Comparison of ENCODE assay signal across 16 cellular contexts in genomic region chr7:33649476-33650441, GRCh38.
A peak's percentile ranks its signal among the peaks of the same experiment; 100 is the strongest.
DNase-seq lines count a peak whose midpoint lies in the region; ATAC-seq, FAIRE-seq and TF ChIP-seq lines count a peak whose summit lies in the region.
"Had no signal": no experiment of that assay in that cellular context is flagged by ENCODE, and none has a peak within 500 bp of the region (broad histone marks: within the 10 kb centered on the region; RNA-seq: fewer than 3 reads in every experiment).

No MANE protein-coding gene starts in this region.

- peak; percentile 54 for DNase-seq in bronchial epithelial cell (ENCODE audit: low read depth)
- DNase-seq in mesendoderm = no peak
- no peak for DNase-seq in urothelium cell line (ENCODE audit: low spot score)
- no peak for DNase-seq in SHP77 (lab: John Stamatoyannopoulos, UW)
- no peak for DNase-seq in right atrium auricular region (ENCODE audit: low spot score)
- DNase-seq: ACHN; CD4-positive, CD25-positive, alpha-beta regulatory T cell; H7; KG1; NCI-H1048; NCI-H1436 treated with DMSO at 0.1 percent for 48 hours; NCI-H2029 treated with DMSO at 0.1 percent for 48 hours; NCI-H774; SK-N-SH had no signal

- TF ChIP-seq CTCF in Loucy (conservative IDR thresholded peaks at IDR 0.05; ENCODE audit: low read length) (no peak), bronchial epithelial cell (IDR thresholded peaks at IDR 0.05; ENCODE audit: insufficient read depth, low read length, severe bottlenecking) (no peak), right atrium auricular region (IDR thresholded peaks at IDR 0.05) (no peak)

- H2AK5ac ChIP-seq in mesendoderm (ENCODE audit: low read length) = peak overlapping the region; percentile 41

- FAIRE-seq in bronchial epithelial cell (lab: Jason Lieb, UNC) (peak; percentile 32), urothelium cell line (lab: Jason Lieb, UNC) (peak; percentile 68)

- no CpG with 5 or more reads among the region's 7 CpGs for WGBS in mesendoderm (ENCODE audit: extremely low coverage, insufficient coverage, low lambda C conversion rate)

- H3K9me3 ChIP-seq in Loucy (ENCODE audit: insufficient read depth, low read depth, low read length) = no peaks in the 10 kb centered on the region
- H3K9me3 ChIP-seq in right atrium auricular region = no peaks in the 10 kb centered on the region
- H3K9me3 ChIP-seq: SK-N-SH had no signal

- no peak overlapping the region for H4K8ac ChIP-seq in mesendoderm (ENCODE audit: low read depth, low read length)

- H3K4me2 ChIP-seq in Loucy (ENCODE audit: low read depth, low read length, poor library complexity, severe bottlenecking) (peak overlapping the region; percentile 18), mesendoderm (ENCODE audit: low read length) (no peak overlapping the region)
- H3K4me2 ChIP-seq: SK-N-SH had no signal

- H3K4me1 ChIP-seq in Loucy (ENCODE audit: insufficient read depth, low read length, poor library complexity, severe bottlenecking) (peaks cover 20% of the 10 kb centered on the region), mesendoderm (ENCODE audit: control insufficient read depth, low read depth, low read length) (peaks cover 7% of the 10 kb centered on the region), right atrium auricular region (no peaks in the 10 kb centered on the region)

- H3K36me3 ChIP-seq in Loucy (ENCODE audit: insufficient read depth, low read length) (no peaks in the 10 kb centered on the region), bronchial epithelial cell (ENCODE audit: control insufficient read depth, insufficient read depth, low read length) (no peaks in the 10 kb centered on the region), mesendoderm (ENCODE audit: control insufficient read depth, insufficient read depth, low read length) (no peaks in the 10 kb centered on the region), right atrium auricular region (no peaks in the 10 kb centered on the region)

- H3K9ac ChIP-seq in Loucy (ENCODE audit: low read depth, low read length, poor library complexity, severe bottlenecking) = no peak overlapping the region
- H3K9ac ChIP-seq in mesendoderm (ENCODE audit: low read length) = no peak overlapping the region
- H3K9ac ChIP-seq: SK-N-SH had no signal

- H3K23ac ChIP-seq in mesendoderm (ENCODE audit: low read length) = no peak overlapping the region

- no peaks in the 10 kb centered on the region for H3K27me3 ChIP-seq in Loucy (ENCODE audit: insufficient read depth, low read length, poor library complexity, severe bottlenecking)
- H3K27me3 ChIP-seq in bronchial epithelial cell (ENCODE audit: control insufficient read depth, insufficient read depth, low read length) = no peaks in the 10 kb centered on the region
- no peaks in the 10 kb centered on the region for H3K27me3 ChIP-seq in mesendoderm (ENCODE audit: insufficient read depth, low read length, poor library complexity)
- no peaks in the 10 kb centered on the region for H3K27me3 ChIP-seq in right atrium auricular region

- no peak overlapping the region for H2BK15ac ChIP-seq in mesendoderm (replicated peaks; ENCODE audit: low read depth)

- ATAC-seq in HG03565 (IDR thresholded peaks at IDR 0.05; ENCODE audit: unreplicated experiment) = no peak

- H3K27ac ChIP-seq in mesendoderm (ENCODE audit: low read depth, low read length) = no peak overlapping the region
- no peak overlapping the region for H3K27ac ChIP-seq in right atrium auricular region

- no peaks in the 10 kb centered on the region for H4K20me1 ChIP-seq in Loucy (ENCODE audit: insufficient read depth, low read length, poor library complexity, severe bottlenecking)

- H3K56ac ChIP-seq in mesendoderm (ENCODE audit: low read length) = no peak overlapping the region

- H3K79me2 ChIP-seq in Loucy (ENCODE audit: insufficient read depth, low read length) = no peaks in the 10 kb centered on the region
- no peaks in the 10 kb centered on the region for H3K79me2 ChIP-seq in mesendoderm (ENCODE audit: control insufficient read depth, insufficient read depth, low read length)

- H3K4me3 ChIP-seq in Loucy (ENCODE audit: low read length, poor library complexity, severe bottlenecking) (peak overlapping the region; percentile 4), bronchial epithelial cell (ENCODE audit: low read depth, low read length) (no peak overlapping the region), mesendoderm (ENCODE audit: low read length) (no peak overlapping the region), right atrium auricular region (no peak overlapping the region)

- H4K5ac ChIP-seq in mesendoderm (ENCODE audit: low read length) = no peak overlapping the region

- H3K9me2 ChIP-seq in Loucy (replicated peaks; ENCODE audit: low read depth, low read length) = no peaks in the 10 kb centered on the region
- H3K9me2 ChIP-seq: SK-N-SH had no signal

- no peak overlapping the region for H2BK5ac ChIP-seq in mesendoderm (ENCODE audit: low read length)

- no peak overlapping the region for H2BK120ac ChIP-seq in mesendoderm (ENCODE audit: low read depth, low read length)

- peak overlapping the region; percentile 44 for H2AFZ ChIP-seq in Loucy (ENCODE audit: low read length)

- no peak overlapping the region for H3K18ac ChIP-seq in mesendoderm (ENCODE audit: low read length)

- H3K79me1 ChIP-seq in mesendoderm (ENCODE audit: low read length) = no peaks in the 10 kb centered on the region

- H3F3A ChIP-seq in Loucy (ENCODE audit: low read depth) = no peaks in the 10 kb centered on the region

- no peak overlapping the region for H3K4ac ChIP-seq in mesendoderm (ENCODE audit: low read depth, low read length)
